In genomic region chr17:50399591-50399990, GRCh38 we compare ENCODE assay signal across 1 cellular context.
TF ChIP-seq lines count a peak whose summit lies in the region.

No MANE protein-coding gene starts in this region.

TF ChIP-seq in K562, 482 proteins besides CTCF, POLR2A, EP300 and RAD21:
- TF ChIP-seq CBX5 (IDR thresholded peaks at IDR 0.05; ENCODE audit: borderline replicate concordance, low read depth), result peak; percentile 80; the same call in 1 of the 2 replicates
- peak in 1 of 2 experiments; percentile 83; a peak in 1 of 3 replicates for TF ChIP-seq CBX3 (IDR thresholded peaks at IDR 0.05; ENCODE audit: borderline replicate concordance in 1 of 2, low read length in 2 of 2)
- peak; percentile 60; the same call in 1 of the 2 replicates for TF ChIP-seq TRIM28 (IDR thresholded peaks at IDR 0.05)
